ENCODE assay signal across 7 cellular contexts in genomic region chr12:57605308-57606015, GRCh38. TPM values are rescaled to one million over a fixed set of nuclear protein-coding genes. Genes with fewer than 3 reads are reported as not detected.
DNase-seq lines count a peak whose midpoint lies in the region; ATAC-seq and TF ChIP-seq lines count a peak whose summit lies in the region.

No MANE protein-coding gene starts in this region.

- peak overlapping the region; percentile 77 for H3K9ac ChIP-seq in iPS-18a (ENCODE audit: low read length)

- no peak for TF ChIP-seq CTCF in HFF-Myc (IDR thresholded peaks at IDR 0.05; ENCODE audit: low read depth, low read length, missing control alignments)
- TF ChIP-seq CTCF in activated CD8-positive, alpha-beta T cell treated with anti-CD3 and anti-CD28 coated beads for 36 hours (IDR thresholded peaks at IDR 0.05): no peak

- peaks cover 28% of the 10 kb centered on the region for H3K4me1 Mint-ChIP-seq in activated CD8-positive, alpha-beta T cell treated with anti-CD3 and anti-CD28 coated beads for 36 hours (ENCODE audit: low read depth)
- peaks cover 16% of the 10 kb centered on the region for H3K4me1 Mint-ChIP-seq in stimulated activated memory B cell treated with anti-CD40 and anti-IgM and Interleukin-4, amounts not matched to agents 10 μg/mL and 1 μg/mL and 100 μg/mL, for 72 hours

- CTCF ChIA-PET in activated CD8-positive, alpha-beta T cell treated with anti-CD3 and anti-CD28 coated beads for 36 hours (lab: Charles Lee): interaction anchor here (1.1 to 2.2 kb wide), 6 partner anchors 12 to 147 kb away, joined by 3 to 12 read pairs (median 4); partner anchors contain the start of gene GLI1

- no peaks in the 10 kb centered on the region for H3K9me3 Mint-ChIP-seq in activated CD8-positive, alpha-beta T cell treated with anti-CD3 and anti-CD28 coated beads for 36 hours
- no peaks in the 10 kb centered on the region for H3K9me3 Mint-ChIP-seq in stimulated activated memory B cell treated with anti-CD40 and anti-IgM and Interleukin-4, amounts not matched to agents 10 μg/mL and 1 μg/mL and 100 μg/mL, for 72 hours

- H3K4me1 ChIP-seq in iPS-18a (ENCODE audit: control insufficient read depth, low read depth, low read length): peaks cover 26% of the 10 kb centered on the region

- H3K4me3 ChIP-seq in HFF-Myc (replicated peaks; ENCODE audit: low read depth, low read length) (peak overlapping the region; percentile 59), iPS-18a (ENCODE audit: low read length) (peak overlapping the region; percentile 89)

- peaks cover 8% of the 10 kb centered on the region for H3K27me3 ChIP-seq in iPS-18a (ENCODE audit: control insufficient read depth, insufficient read depth, low read length)

- DNase-seq in HFF-Myc (ENCODE audit: extremely low read depth, low read depth) (no peak), glomerular visceral epithelial cell (ENCODE audit: extremely low spot score) (no peak)
- no peak for DNase-seq in activated CD8-positive, alpha-beta T cell treated with anti-CD3 and anti-CD28 coated beads for 36 hours

- POLR2A ChIA-PET in activated CD8-positive, alpha-beta T cell treated with anti-CD3 and anti-CD28 coated beads for 36 hours (lab: Charles Lee): interaction anchor here (1.3 to 4.4 kb wide), 3 partner anchors 10 to 22 kb away, joined by 4 to 27 read pairs (median 11); partner anchors contain the start of gene PIP4K2C

- H3K27me3 Mint-ChIP-seq in activated CD8-positive, alpha-beta T cell treated with anti-CD3 and anti-CD28 coated beads for 36 hours: peaks cover 2% of the 10 kb centered on the region
- peaks cover 41% of the 10 kb centered on the region for H3K27me3 Mint-ChIP-seq in stimulated activated memory B cell treated with anti-CD40 and anti-IgM and Interleukin-4, amounts not matched to agents 10 μg/mL and 1 μg/mL and 100 μg/mL, for 72 hours

- ATAC-seq in activated CD8-positive, alpha-beta T cell treated with anti-CD3 and anti-CD28 coated beads for 36 hours: peak; percentile 23
- ATAC-seq in stimulated activated memory B cell treated with anti-CD40 and anti-IgM and Interleukin-4, amounts not matched to agents 10 μg/mL and 1 μg/mL and 100 μg/mL, for 72 hours: no peak
- ATAC-seq in HG02884 (IDR thresholded peaks at IDR 0.05; ENCODE audit: unreplicated experiment): no peak
- no peak for ATAC-seq in HG03460 (IDR thresholded peaks at IDR 0.05; ENCODE audit: unreplicated experiment)

- intact Hi-C loops in activated CD8-positive, alpha-beta T cell treated with anti-CD3 and anti-CD28 coated beads for 36 hours (cut with micrococcal nuclease): no loop called here

- H3K4me3 Mint-ChIP-seq in activated CD8-positive, alpha-beta T cell treated with anti-CD3 and anti-CD28 coated beads for 36 hours: peak overlapping the region; percentile 74
- peak overlapping the region; percentile 79 for H3K4me3 Mint-ChIP-seq in stimulated activated memory B cell treated with anti-CD40 and anti-IgM and Interleukin-4, amounts not matched to agents 10 μg/mL and 1 μg/mL and 100 μg/mL, for 72 hours

- H3K27ac Mint-ChIP-seq in activated CD8-positive, alpha-beta T cell treated with anti-CD3 and anti-CD28 coated beads for 36 hours: peak overlapping the region; percentile 80
- H3K27ac Mint-ChIP-seq in stimulated activated memory B cell treated with anti-CD40 and anti-IgM and Interleukin-4, amounts not matched to agents 10 μg/mL and 1 μg/mL and 100 μg/mL, for 72 hours: peak overlapping the region; percentile 64

- peaks cover 13% of the 10 kb centered on the region for H3K36me3 Mint-ChIP-seq in activated CD8-positive, alpha-beta T cell treated with anti-CD3 and anti-CD28 coated beads for 36 hours (ENCODE audit: low read depth)
- peaks cover 24% of the 10 kb centered on the region for H3K36me3 Mint-ChIP-seq in stimulated activated memory B cell treated with anti-CD40 and anti-IgM and Interleukin-4, amounts not matched to agents 10 μg/mL and 1 μg/mL and 100 μg/mL, for 72 hours

- H3K36me3 ChIP-seq in iPS-18a (ENCODE audit: control insufficient read depth, low read depth, low read length): peaks cover 15% of the 10 kb centered on the region

- H3K27ac ChIP-seq in iPS-18a (ENCODE audit: low read length): no peak overlapping the region

- no peaks in the 10 kb centered on the region for H3K9me3 ChIP-seq in iPS-18a (ENCODE audit: control insufficient read depth, low read depth, low read length)

RNA-seq across cellular contexts. Expression of gene DTX3, which starts 0.8 kb away (rescaled TPM):
- 10 to 100 TPM; 13.7 to 15.1 TPM for total RNA-seq in activated CD8-positive, alpha-beta T cell treated with anti-CD3 and anti-CD28 coated beads for 36 hours

RNA-seq across cellular contexts. Expression of gene ARHGEF25, which starts 5.8 kb away (rescaled TPM):
- 1 to 10 TPM; 1.1 to 1.2 TPM for total RNA-seq in activated CD8-positive, alpha-beta T cell treated with anti-CD3 and anti-CD28 coated beads for 36 hours

RNA-seq across cellular contexts. Expression of gene PIP4K2C, which starts 14.5 kb away (rescaled TPM):
- total RNA-seq in activated CD8-positive, alpha-beta T cell treated with anti-CD3 and anti-CD28 coated beads for 36 hours: 10 to 100 TPM; 10.7 to 12.3 TPM

RNA-seq across cellular contexts. Expression of gene B4GALNT1, which starts 27.5 kb away (rescaled TPM):
- total RNA-seq in activated CD8-positive, alpha-beta T cell treated with anti-CD3 and anti-CD28 coated beads for 36 hours: 1 to 10 TPM in 1 of 2 experiments, under 1 TPM in 1; 0.61 to 1.4 TPM

RNA-seq across cellular contexts. Expression of gene KIF5A, which starts 55.6 kb away (rescaled TPM):
- total RNA-seq in activated CD8-positive, alpha-beta T cell treated with anti-CD3 and anti-CD28 coated beads for 36 hours: 1 to 10 TPM; 1.2 to 1.3 TPM
